In the genomic region with DNA sequence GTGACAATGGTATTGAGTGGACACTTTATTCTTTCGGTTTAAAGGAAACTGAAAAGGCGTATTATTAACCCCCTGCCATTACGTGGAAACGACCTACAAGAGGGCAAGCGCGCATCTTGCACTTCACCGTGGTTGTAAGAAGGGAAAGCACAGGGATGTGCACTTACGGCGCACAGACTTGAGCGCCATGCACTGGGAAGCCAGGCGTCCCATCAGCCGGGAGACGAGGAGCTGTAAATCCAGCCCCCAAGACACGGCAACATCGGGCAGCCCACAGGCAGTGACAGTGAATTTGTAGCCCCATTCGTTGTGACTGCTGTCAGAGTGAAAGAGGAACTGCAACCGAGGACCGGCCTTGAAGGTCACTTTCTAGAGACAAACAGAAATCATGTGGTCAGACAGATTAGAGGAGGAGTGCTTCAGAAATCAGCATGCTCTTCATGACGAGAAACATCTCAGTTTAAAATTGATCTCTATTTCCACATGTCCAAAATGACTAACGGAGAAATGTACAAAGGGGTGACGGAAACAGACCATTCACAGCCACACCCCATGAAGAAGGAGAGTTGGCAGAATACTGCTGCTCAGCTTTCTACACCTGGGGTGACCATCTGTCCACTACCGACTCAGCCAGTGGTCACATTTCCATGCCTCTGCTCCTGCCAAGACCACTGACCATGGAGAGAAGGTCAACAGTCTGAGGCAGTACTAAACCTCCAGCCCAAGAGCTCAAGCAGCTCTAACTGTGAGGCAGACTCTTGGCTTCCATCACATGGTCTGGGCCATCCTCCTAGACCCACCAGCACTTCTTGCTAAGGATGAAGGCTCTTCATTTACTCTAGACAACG, we compare ENCODE assay signal across 9 cellular contexts.
DNase-seq lines count a peak whose midpoint lies in the region; ATAC-seq, FAIRE-seq and TF ChIP-seq lines count a peak whose summit lies in the region.
"Had no signal": no experiment of that assay in that cellular context is flagged by ENCODE, and none has a peak within 500 bp of the region (broad histone marks: within the 10 kb centered on the region; RNA-seq: fewer than 3 reads in every experiment).

No MANE protein-coding gene starts in this region.

- H3K4me1 ChIP-seq in right lobe of liver (no peaks in the 10 kb centered on the region), HepG2 (ENCODE audit: insufficient read depth, low read length) (no peaks in the 10 kb centered on the region), transverse colon (peaks cover 0 to 6% (median 2%) of the 10 kb centered on the region in 4 donors)

- peak overlapping the region in 1 of 3 donors; percentile 16 for H3K27ac ChIP-seq in right lobe of liver
- H3K27ac ChIP-seq in HepG2 (ENCODE audit: extremely low read length, insufficient read depth, low read length) = no peak overlapping the region
- H3K27ac ChIP-seq in transverse colon = peak overlapping the region in 3 of 4 donors; percentile 10 to 62 (median 16)
- H3K27ac ChIP-seq: VCaP had no signal

- no peak for FAIRE-seq in HepG2 (lab: Jason Lieb, UNC)

- no peak for TF ChIP-seq POLR2A in right lobe of liver (IDR thresholded peaks at IDR 0.05)
- TF ChIP-seq POLR2A in HepG2 (IDR thresholded peaks at IDR 0.05; ENCODE audit: insufficient read depth in 1 of 2, low read depth in 2 of 2, low read length in 2 of 2) = no peak
- TF ChIP-seq POLR2A in transverse colon (IDR thresholded peaks at IDR 0.05) = no peak

- TF ChIP-seq CTCF in right lobe of liver (IDR thresholded peaks at IDR 0.05) = no peak
- TF ChIP-seq CTCF in HepG2 (CRISPR knock-in tag; IDR thresholded peaks at IDR 0.05) = no peak
- TF ChIP-seq CTCF in transverse colon (IDR thresholded peaks at IDR 0.05) = no peak

- POLR2A ChIA-PET in HepG2 (lab: Yijun Ruan, JAX) = no interaction called here

- no peak for DNase-seq in right lobe of liver
- no peak for DNase-seq in HepG2 (ENCODE audit: low spot score)
- peak; percentile 78 for DNase-seq in cerebellum (ENCODE audit: low spot score)
- peak; percentile 55 for DNase-seq in transverse colon
- no peak for DNase-seq in activated CD8-positive, alpha-beta memory T cell treated with anti-CD3 and anti-CD28 coated beads, Interleukin-2, amount 10 ng/mL, durations not matched to agents 7 days and 5 days
- DNase-seq in NCI-H69 (lab: John Stamatoyannopoulos, UW) = no peak
- DNase-seq in activated CD4-positive, CD25-positive, alpha-beta regulatory T cell (lab: John Stamatoyannopoulos, UW) = no peak

- H3K36me3 ChIP-seq in right lobe of liver = peaks cover 7 to 94% (median 50%) of the 10 kb centered on the region in 4 donors
- H3K36me3 ChIP-seq in HepG2 (replicated peaks in 1 of 2; ENCODE audit: control insufficient read depth in 1 of 2, insufficient read depth in 2 of 2, low read length in 2 of 2) = peaks cover 18 to 65% of the 10 kb centered on the region in 2 experiments
- peaks cover 0 to 92% (median 42%) of the 10 kb centered on the region in 4 donors for H3K36me3 ChIP-seq in transverse colon

- 77% methylated on average over 22 of the region's 23 CpGs for WGBS in right lobe of liver (ENCODE audit: insufficient coverage, low coverage, low lambda C conversion rate, missing lambda C conversion rate)
- WGBS in HepG2 (ENCODE audit: low lambda C conversion rate) = 96% methylated on average over 23 of the region's 23 CpGs
- 78 to 85% methylated on average over 3 to 23 of the region's 23 CpGs for WGBS in transverse colon (ENCODE audit: low coverage in 1 of 2), 2 donors

- ATAC-seq in right lobe of liver = peak; percentile 17 to 71 (median 38)
- no peak for ATAC-seq in HepG2
- ATAC-seq in HG03196 (IDR thresholded peaks at IDR 0.05; ENCODE audit: unreplicated experiment) = peak; percentile 84
- ATAC-seq in activated CD8-positive, alpha-beta memory T cell treated with anti-CD3 and anti-CD28 coated beads, Interleukin-2, amount 10 ng/mL, durations not matched to agents 7 days and 5 days = no peak

- H3K4me3 ChIP-seq in right lobe of liver = no peak overlapping the region
- H3K4me3 ChIP-seq in HepG2 (replicated peaks in 1 of 3; ENCODE audit: insufficient read depth in 1 of 3, low read depth in 2 of 3, low read length in 3 of 3) = no peak overlapping the region
- H3K4me3 ChIP-seq in transverse colon = no peak overlapping the region

- no peaks in the 10 kb centered on the region for H3K79me2 ChIP-seq in HepG2 (ENCODE audit: insufficient read depth, low read length)

- TF ChIP-seq EP300 in HepG2 (IDR thresholded peaks at IDR 0.05; ENCODE audit: low read depth in 2 of 2, low read length in 2 of 2) (no peak), HepG2 (CRISPR knock-in tag; IDR thresholded peaks at IDR 0.05; ENCODE audit: borderline replicate concordance) (no peak), transverse colon (IDR thresholded peaks at IDR 0.05; ENCODE audit: low read depth) (no peak)

- no peaks in the 10 kb centered on the region for H3K4me1 Mint-ChIP-seq in activated CD8-positive, alpha-beta memory T cell treated with anti-CD3 and anti-CD28 coated beads, Interleukin-2, amount 10 ng/mL, durations not matched to agents 7 days and 5 days

- no peak overlapping the region for H3K27ac Mint-ChIP-seq in activated CD8-positive, alpha-beta memory T cell treated with anti-CD3 and anti-CD28 coated beads, Interleukin-2, amount 10 ng/mL, durations not matched to agents 7 days and 5 days

- no peak for TF ChIP-seq RAD21 in HepG2 (CRISPR knock-in tag; IDR thresholded peaks at IDR 0.05)

- CTCF ChIA-PET in HepG2 (lab: Yijun Ruan, JAX; ENCODE audit: low intra/inter-chr PET ratio, low total read pairs) = interaction anchor here (1.2 to 1.3 kb wide), 3 partner anchors 139 to 211 kb away, joined by 4 to 9 read pairs (median 9); no protein-coding TSS in a partner anchor
- CTCF ChIA-PET in activated CD8-positive, alpha-beta memory T cell treated with anti-CD3 and anti-CD28 coated beads, Interleukin-2, amount 10 ng/mL, durations not matched to agents 7 days and 5 days (lab: Charles Lee) = interaction anchor here (0.6 to 5.7 kb wide), 12 partner anchors 10 to 337 kb away, joined by 3 to 28 read pairs (median 4); no protein-coding TSS in a partner anchor

- H3K36me3 Mint-ChIP-seq in activated CD8-positive, alpha-beta memory T cell treated with anti-CD3 and anti-CD28 coated beads, Interleukin-2, amount 10 ng/mL, durations not matched to agents 7 days and 5 days = peaks cover 44% of the 10 kb centered on the region

- H3K4me3 Mint-ChIP-seq in activated CD8-positive, alpha-beta memory T cell treated with anti-CD3 and anti-CD28 coated beads, Interleukin-2, amount 10 ng/mL, durations not matched to agents 7 days and 5 days = no peak overlapping the region

- no peak overlapping the region for H2AFZ ChIP-seq in HepG2 (ENCODE audit: low read length)

- H3K9me3 ChIP-seq in right lobe of liver (no peaks in the 10 kb centered on the region), HepG2 (ENCODE audit: low read length) (no peaks in the 10 kb centered on the region), transverse colon (no peaks in the 10 kb centered on the region)

- H3K9ac ChIP-seq in HepG2 (ENCODE audit: insufficient read depth, low read depth, low read length) = no peak overlapping the region

- H3K9me3 Mint-ChIP-seq in activated CD8-positive, alpha-beta memory T cell treated with anti-CD3 and anti-CD28 coated beads, Interleukin-2, amount 10 ng/mL, durations not matched to agents 7 days and 5 days (ENCODE audit: low read depth) = no peaks in the 10 kb centered on the region

- no peaks in the 10 kb centered on the region for H3K27me3 Mint-ChIP-seq in activated CD8-positive, alpha-beta memory T cell treated with anti-CD3 and anti-CD28 coated beads, Interleukin-2, amount 10 ng/mL, durations not matched to agents 7 days and 5 days

- no peak overlapping the region for H3K4me2 ChIP-seq in HepG2 (ENCODE audit: low read depth, low read length)

- intact Hi-C loops in right lobe of liver (cut with DNase I) = loop anchor here (10.0 kb wide), 1 partner anchor 139 kb away; no protein-coding TSS in a partner anchor
- intact Hi-C loops in HepG2 (cut with micrococcal nuclease; ENCODE audit: unreplicated experiment) = loop anchor here (1.0 to 2.0 kb wide), 2 partner anchors 69 to 139 kb away; no protein-coding TSS in a partner anchor
- intact Hi-C loops in transverse colon (cut with DNase I; ENCODE audit: low total_unique reads) = no loop called here

- peaks cover 2% of the 10 kb centered on the region; the same call in 1 of the 2 replicates for H4K20me1 ChIP-seq in HepG2 (ENCODE audit: insufficient read depth, low read length)

- BruUV-seq in HepG2 (replicated peaks; lab: Mats Ljungman, UMichigan) = no TSS peak

- in situ Hi-C loops in HepG2 (cut with HindIII; ENCODE audit: extremely low pct_ligation_motif_present, low pct_unique_long_range_greater_than_20kb) (loop anchor here (10.0 kb wide), 1 partner anchor 159 kb away; a partner anchor contains a TSS), transverse colon (cut with MboI; ENCODE audit: low pct_ligation_motif_present in 1 of 4, low pct_unique_long_range_greater_than_20kb in 1 of 4, low sequenced_read_pairs in 3 of 4) (no loop called here)

- H3K27me3 ChIP-seq in right lobe of liver (no peaks in the 10 kb centered on the region), HepG2 (ENCODE audit: control insufficient read depth in 1 of 2, insufficient read depth in 2 of 2, low read length in 2 of 2) (no peaks in the 10 kb centered on the region), transverse colon (no peaks in the 10 kb centered on the region)

TF ChIP-seq in HepG2, 621 proteins besides CTCF, POLR2A, EP300 and RAD21 (continues in another document):
- TF ChIP-seq IKZF1 (IDR thresholded peaks at IDR 0.05) (no peak), TOPORS (CRISPR knock-in tag; IDR thresholded peaks at IDR 0.05) (no peak), ZFP37 (CRISPR knock-in tag; IDR thresholded peaks at IDR 0.05; ENCODE audit: borderline replicate concordance) (no peak), MAZ (IDR thresholded peaks at IDR 0.05; ENCODE audit: borderline replicate concordance, low read depth, low read length) (no peak), MAZ (CRISPR knock-in tag; IDR thresholded peaks at IDR 0.05; ENCODE audit: low read depth) (no peak)
- TF ChIP-seq, protein P1, sequence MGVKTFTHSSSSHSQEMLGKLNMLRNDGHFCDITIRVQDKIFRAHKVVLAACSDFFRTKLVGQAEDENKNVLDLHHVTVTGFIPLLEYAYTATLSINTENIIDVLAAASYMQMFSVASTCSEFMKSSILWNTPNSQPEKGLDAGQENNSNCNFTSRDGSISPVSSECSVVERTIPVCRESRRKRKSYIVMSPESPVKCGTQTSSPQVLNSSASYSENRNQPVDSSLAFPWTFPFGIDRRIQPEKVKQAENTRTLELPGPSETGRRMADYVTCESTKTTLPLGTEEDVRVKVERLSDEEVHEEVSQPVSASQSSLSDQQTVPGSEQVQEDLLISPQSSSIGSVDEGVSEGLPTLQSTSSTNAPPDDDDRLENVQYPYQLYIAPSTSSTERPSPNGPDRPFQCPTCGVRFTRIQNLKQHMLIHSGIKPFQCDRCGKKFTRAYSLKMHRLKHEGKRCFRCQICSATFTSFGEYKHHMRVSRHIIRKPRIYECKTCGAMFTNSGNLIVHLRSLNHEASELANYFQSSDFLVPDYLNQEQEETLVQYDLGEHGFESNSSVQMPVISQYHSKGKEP (CRISPR knock-in tag; IDR thresholded peaks at IDR 0.05) = no peak

Comparison
In these comparisons a context has a peak if more than half of its experiments do, and no peak if none do; other contexts are left out.
1. ATAC-seq: peak in right lobe of liver (4 of 4) and HG03196 (single experiment); none in HepG2 (single experiment) and activated CD8-positive, alpha-beta memory T cell treated with anti-CD3 and anti-CD28 coated beads, Interleukin-2, amount 10 ng/mL, durations not matched to agents 7 days and 5 days (single experiment).
2. DNase-seq: peak in cerebellum (single experiment) and transverse colon (single experiment); none in right lobe of liver (0 of 3), HepG2 (single experiment), activated CD8-positive, alpha-beta memory T cell treated with anti-CD3 and anti-CD28 coated beads, Interleukin-2, amount 10 ng/mL, durations not matched to agents 7 days and 5 days (single experiment), NCI-H69 (single experiment) and activated CD4-positive, CD25-positive, alpha-beta regulatory T cell (0 of 4).